Comparison of ENCODE assay signal across 22 cellular contexts in the genomic region with DNA sequence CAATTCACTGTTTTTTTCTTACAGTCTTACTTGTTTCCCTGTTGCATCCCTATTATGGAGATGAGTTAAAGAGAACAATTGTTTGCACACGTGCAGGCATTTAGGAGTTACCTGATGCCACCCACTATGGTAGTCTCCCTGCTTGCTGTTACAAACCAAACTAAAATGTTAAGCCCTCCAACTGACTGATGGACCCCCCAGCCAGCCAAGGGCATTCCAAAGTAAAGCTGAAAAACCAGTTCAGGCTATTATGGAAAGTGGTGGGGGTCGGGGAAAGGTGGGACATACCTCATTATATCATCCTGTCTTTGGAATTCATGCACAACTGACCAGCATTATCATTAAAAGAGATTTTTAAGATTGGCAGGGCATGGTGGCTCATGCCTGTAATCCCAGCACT.
"Had no signal": no experiment of that assay in that cellular context is flagged by ENCODE, and none has a peak within 500 bp of the region (broad histone marks: within the 10 kb centered on the region; RNA-seq: fewer than 3 reads in every experiment).

No MANE protein-coding gene starts in this region.

- H3K27ac Mint-ChIP-seq: naive thymus-derived CD8-positive, alpha-beta T cell; stimulated activated naive B cell treated with anti-CD40 and anti-IgM and Interleukin-4, amounts not matched to agents 10 μg/mL and 1 μg/mL and 100 μg/mL, for 72 hours had no signal

- H3K27me3 ChIP-seq: colonic mucosa, heart left ventricle, ovary, right atrium auricular region, sigmoid colon, stomach, transverse colon had no signal

- H3K36me3 ChIP-seq: colonic mucosa, heart left ventricle, ovary, right atrium auricular region, sigmoid colon, stomach, thoracic aorta, transverse colon had no signal

- ATAC-seq: heart left ventricle; left lobe of liver; mucosa of descending colon; naive thymus-derived CD8-positive, alpha-beta T cell; stimulated activated naive B cell treated with anti-CD40 and anti-IgM and Interleukin-4, amounts not matched to agents 10 μg/mL and 1 μg/mL and 100 μg/mL, for 72 hours had no signal

- H3K27me3 Mint-ChIP-seq: stimulated activated naive B cell treated with anti-CD40 and anti-IgM and Interleukin-4, amounts not matched to agents 10 μg/mL and 1 μg/mL and 100 μg/mL, for 72 hours had no signal

- H3K4me1 ChIP-seq: colonic mucosa, heart left ventricle, right atrium auricular region, sigmoid colon, transverse colon had no signal

- DNase-seq: colonic mucosa; dermis blood vessel endothelial cell; heart left ventricle; hippocampal formation; mammary epithelial cell; mucosa of descending colon; naive thymus-derived CD8-positive, alpha-beta T cell; ovary; sigmoid colon; stimulated activated CD4-positive, alpha-beta T cell treated with anti-CD3 and anti-CD28 coated beads, Interleukin-2, amount 100 ng/mL, for 24 hours; stimulated activated CD4-positive, alpha-beta T cell treated with anti-CD3 and anti-CD28 coated beads, Interleukin-4, amount 100 ng/mL, for 4 hours; stimulated activated naive B cell treated with anti-CD40 and anti-IgM and Interleukin-4, amounts not matched to agents 10 μg/mL and 1 μg/mL and 100 μg/mL, for 72 hours; stomach; substantia nigra; transverse colon had no signal

- FAIRE-seq: endothelial cell of umbilical vein, frontal cortex, islet of Langerhans had no signal

- H3K4me3 Mint-ChIP-seq: naive thymus-derived CD8-positive, alpha-beta T cell; stimulated activated naive B cell treated with anti-CD40 and anti-IgM and Interleukin-4, amounts not matched to agents 10 μg/mL and 1 μg/mL and 100 μg/mL, for 72 hours had no signal

- H3K27ac ChIP-seq: colonic mucosa, heart left ventricle, ovary, right atrium auricular region, sigmoid colon, skin epidermis, stomach, thoracic aorta, transverse colon had no signal

- H3K9me3 ChIP-seq: colonic mucosa, mucosa of descending colon, ovary, sigmoid colon, stomach, thoracic aorta, transverse colon had no signal

- H3K4me3 ChIP-seq: colonic mucosa, heart left ventricle, mucosa of descending colon, ovary, right atrium auricular region, sigmoid colon, skin epidermis, stomach, thoracic aorta, transverse colon had no signal
